Comparison of ENCODE assay signal across 8 cellular contexts in the genomic region with DNA sequence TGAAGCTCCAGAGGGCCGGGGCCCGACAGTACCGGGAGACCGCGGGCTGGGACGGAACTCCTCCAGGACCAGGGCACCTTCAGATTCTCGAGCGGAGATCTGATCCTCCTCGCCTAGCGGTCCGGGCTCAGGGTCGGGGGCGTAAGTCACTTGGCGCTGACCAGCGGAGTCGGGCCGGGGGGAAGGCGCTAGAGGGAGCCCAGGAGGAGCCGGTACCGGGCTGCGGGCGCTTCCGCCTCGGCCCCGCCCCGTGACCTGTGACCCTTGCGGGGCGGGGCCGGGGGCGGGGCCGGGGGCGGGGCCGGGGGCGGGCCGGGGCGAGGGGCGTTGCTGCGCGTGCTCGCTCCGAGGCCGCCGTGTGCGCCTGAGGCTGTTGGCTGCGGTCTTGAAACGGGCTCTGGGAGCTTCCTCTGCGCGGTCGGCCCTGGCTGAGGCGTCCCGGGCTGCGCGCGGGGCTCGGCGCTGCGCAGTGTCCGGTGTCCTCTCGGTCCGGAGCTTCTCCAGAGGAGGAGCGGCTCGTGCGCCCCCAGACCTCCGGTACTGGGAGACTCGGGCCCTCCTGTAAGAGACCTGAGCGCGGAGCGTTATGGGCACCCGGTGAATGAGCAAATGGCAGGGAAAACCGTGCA. TPM values are rescaled to one million over a fixed set of nuclear protein-coding genes. Genes with fewer than 3 reads are reported as not detected.
DNase-seq lines count a peak whose midpoint lies in the region; ATAC-seq and TF ChIP-seq lines count a peak whose summit lies in the region.

A gene (minus strand): TSS at position 239 of the 629 bp plus-strand sequence. CDS start 373 bp downstream, outside the sequence.

- H3K79me1 ChIP-seq in IMR-90 (ENCODE audit: low read depth in 1 of 2, low read length in 2 of 2) = peaks cover 6 to 24% of the 10 kb centered on the region in 2 experiments; a peak in 2 of 4 replicates

- in situ Hi-C loops in IMR-90 (cut with MboI; ENCODE audit: low sequenced_read_pairs) = no loop called here

- peak within 1 kb of the TSS; percentile 73 for H4K91ac ChIP-seq in IMR-90 (ENCODE audit: insufficient read depth, low read depth, low read length)

- H2BK15ac ChIP-seq in IMR-90 (ENCODE audit: low read depth, low read length) = peak within 1 kb of the TSS; percentile 65; the same call in 1 of the 3 replicates

- TF ChIP-seq CTCF in IMR-90 (conservative IDR thresholded peaks at IDR 0.05; ENCODE audit: low read depth, low read length) = peak; percentile 43

- peak within 1 kb of the TSS; percentile 93 for H3K14ac ChIP-seq in IMR-90 (replicated peaks; ENCODE audit: low read depth, low read length)

- 0 out of 2 replicates have a peak within 1 kb of the TSS, but pooled peaks have one; percentile 5 for H3K18ac ChIP-seq in IMR-90 (ENCODE audit: low read depth, low read length)

- DNase-seq in DMS 273 (lab: John Stamatoyannopoulos, UW; ENCODE audit: unreplicated experiment) (peak; percentile 81), IMR-90 (peak; percentile 81), SJCRH30 (peak; percentile 57 to 59), germinal center (ENCODE audit: low spot score) (peak; percentile 84), nucleus accumbens (lab: John Stamatoyannopoulos, UW) (peak in 52 of 56 donors; percentile 42 to 92 (median 76)), superior temporal gyrus (ENCODE audit: extremely low spot score) (peak; percentile 73)
- peak; percentile 27 to 66 (median 56) for DNase-seq in activated naive CD4-positive, alpha-beta T cell (lab: John Stamatoyannopoulos, UW)

- peak within 1 kb of the TSS; percentile 92 for H2AK9ac ChIP-seq in IMR-90 (replicated peaks; ENCODE audit: low read depth, low read length, poor library complexity)

- peak within 1 kb of the TSS; percentile 100 for H2AFZ ChIP-seq in IMR-90 (replicated peaks; ENCODE audit: low read length, poor library complexity)

- WGBS in IMR-90 (ENCODE audit: extremely low coverage in 2 of 2, insufficient read length in 1 of 2), 2 experiments = 5% methylated on average over 25 of the region's 70 CpGs; no CpG with 5 or more reads in 1 of the 2 experiments

- dilution Hi-C loops in IMR-90 (cut with HindIII; ENCODE audit: low sequenced_read_pairs, unreplicated experiment) = no loop called here

- peak within 1 kb of the TSS; percentile 95 for H3K4me2 ChIP-seq in IMR-90 (ENCODE audit: low read depth, low read length)

- no TSS peak for BruUV-seq in IMR-90 (replicated peaks; lab: Mats Ljungman, UMichigan)

- peak within 1 kb of the TSS; percentile 98 for H2AK5ac ChIP-seq in IMR-90 (ENCODE audit: low read depth, low read length)

- peaks cover 9% of the 10 kb centered on the region; the same call in 1 of the 2 replicates for H3K4me1 ChIP-seq in IMR-90 (ENCODE audit: control insufficient read depth, insufficient read depth, low read length)
- 0 out of 2 replicates have a peak, but pooled peaks cover 1% of the 10 kb centered on the region for H3K4me1 ChIP-seq in SJCRH30

- 0 out of 2 replicates have a peak, but pooled peaks cover 4% of the 10 kb centered on the region for H4K20me1 ChIP-seq in IMR-90 (ENCODE audit: insufficient read depth, low read length)

- H3K4ac ChIP-seq in IMR-90 (ENCODE audit: low read depth, low read length) = peak within 1 kb of the TSS; percentile 87

- peaks cover 2% of the 10 kb centered on the region; the same call in 1 of the 2 replicates for H3K36me3 ChIP-seq in IMR-90 (ENCODE audit: control insufficient read depth, insufficient read depth, low read length)
- no peaks in the 10 kb centered on the region for H3K36me3 ChIP-seq in SJCRH30

- H2BK120ac ChIP-seq in IMR-90 (ENCODE audit: low read depth, low read length) = no peak within 1 kb of the TSS

- H3K56ac ChIP-seq in IMR-90 (ENCODE audit: extremely low read depth, insufficient read depth, low read length) = peak within 1 kb of the TSS; percentile 51

- H3K27me3 ChIP-seq in IMR-90 (ENCODE audit: control insufficient read depth, insufficient read depth, low read length) (peaks cover 2% of the 10 kb centered on the region), SJCRH30 (no peaks in the 10 kb centered on the region)

- H4K5ac ChIP-seq in IMR-90 (ENCODE audit: low read depth, low read length) = peak within 1 kb of the TSS; percentile 4

- no peak for TF ChIP-seq POLR2A in IMR-90 (IDR thresholded peaks at IDR 0.05; ENCODE audit: low read depth, low read length)

- TF ChIP-seq RAD21 in IMR-90 (IDR thresholded peaks at IDR 0.05; ENCODE audit: low read length) = peak; percentile 42

- H3K27ac ChIP-seq in IMR-90 (ENCODE audit: insufficient read depth, low read length) (peak within 1 kb of the TSS; percentile 75), SJCRH30 (no peak within 1 kb of the TSS)

- peak within 1 kb of the TSS; percentile 92 for H3K23ac ChIP-seq in IMR-90 (ENCODE audit: low read depth, low read length)

- CTCF ChIA-PET in IMR-90 (lab: Yijun Ruan, JAX) = interaction anchor here (0.5 to 0.6 kb wide), 2 partner anchors 39 to 203 kb away, joined by 3 to 4 read pairs; no protein-coding TSS in a partner anchor

- H3K4me3 ChIP-seq in IMR-90 (ENCODE audit: insufficient read depth, low read depth, low read length) (peak within 1 kb of the TSS; percentile 93), SJCRH30 (peak within 1 kb of the TSS; percentile 58)

- H3K9me1 ChIP-seq in IMR-90 (ENCODE audit: insufficient read depth, low read length) = peaks cover 9% of the 10 kb centered on the region

- POLR2A ChIA-PET in IMR-90 (lab: Charles Lee; ENCODE audit: unreplicated experiment) = no interaction called here

- H2BK20ac ChIP-seq in IMR-90 (ENCODE audit: low read depth, low read length) = no peak within 1 kb of the TSS

- peak within 1 kb of the TSS; percentile 59 to 89; a peak in 3 of 4 replicates for H4K8ac ChIP-seq in IMR-90 (ENCODE audit: low read depth in 2 of 2, low read length in 2 of 2)

- H3K9me3 ChIP-seq in IMR-90 (ENCODE audit: control insufficient read depth, insufficient read depth, low read length) (no peaks in the 10 kb centered on the region), SJCRH30 (replicated peaks) (no peaks in the 10 kb centered on the region)

- H2BK5ac ChIP-seq in IMR-90 (ENCODE audit: low read depth, low read length, poor library complexity, severe bottlenecking) = peak within 1 kb of the TSS; percentile 51

- peak; percentile 76 for ATAC-seq in GM21390 (IDR thresholded peaks at IDR 0.05; ENCODE audit: unreplicated experiment)
- ATAC-seq in IMR-90 (ENCODE audit: low read depth) = peak; percentile 97

- intact Hi-C loops in IMR-90 (cut with micrococcal nuclease) = loop anchor here (2.0 kb wide), 1 partner anchor 45 kb away; a partner anchor contains a TSS

- H3K9ac ChIP-seq in IMR-90 (ENCODE audit: low read depth, low read length) = peak within 1 kb of the TSS; percentile 88

TF ChIP-seq in IMR-90, 13 proteins besides CTCF, POLR2A, EP300 and RAD21:
- TF ChIP-seq CHD1 (IDR thresholded peaks at IDR 0.05; ENCODE audit: low read depth, low read length) = no peak
- peak; percentile 27; the same call in 1 of the 2 replicates for TF ChIP-seq BHLHE40 (IDR thresholded peaks at IDR 0.05; ENCODE audit: low read depth, low read length)
- TF ChIP-seq MAZ (IDR thresholded peaks at IDR 0.05; ENCODE audit: borderline replicate concordance, low read depth, low read length) = peak; percentile 40; the same call in 1 of the 2 replicates
- peak; percentile 66; the same call in 1 of the 2 replicates for TF ChIP-seq MXI1 (IDR thresholded peaks at IDR 0.05; ENCODE audit: borderline replicate concordance, low read depth, low read length)
- TF ChIP-seq, protein P1, sequence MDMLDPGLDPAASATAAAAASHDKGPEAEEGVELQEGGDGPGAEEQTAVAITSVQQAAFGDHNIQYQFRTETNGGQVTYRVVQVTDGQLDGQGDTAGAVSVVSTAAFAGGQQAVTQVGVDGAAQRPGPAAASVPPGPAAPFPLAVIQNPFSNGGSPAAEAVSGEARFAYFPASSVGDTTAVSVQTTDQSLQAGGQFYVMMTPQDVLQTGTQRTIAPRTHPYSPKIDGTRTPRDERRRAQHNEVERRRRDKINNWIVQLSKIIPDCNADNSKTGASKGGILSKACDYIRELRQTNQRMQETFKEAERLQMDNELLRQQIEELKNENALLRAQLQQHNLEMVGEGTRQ (IDR thresholded peaks at IDR 0.05; ENCODE audit: low read depth, low read length) = 0 out of 2 replicates have a peak, but pooled peaks have one; percentile 23
- TF ChIP-seq NFE2L2 (IDR thresholded peaks at IDR 0.05; ENCODE audit: low read depth, low read length) = no peak
- TF ChIP-seq FOS (IDR thresholded peaks at IDR 0.05; ENCODE audit: low read depth, low read length) = no peak
- TF ChIP-seq, protein P2, sequence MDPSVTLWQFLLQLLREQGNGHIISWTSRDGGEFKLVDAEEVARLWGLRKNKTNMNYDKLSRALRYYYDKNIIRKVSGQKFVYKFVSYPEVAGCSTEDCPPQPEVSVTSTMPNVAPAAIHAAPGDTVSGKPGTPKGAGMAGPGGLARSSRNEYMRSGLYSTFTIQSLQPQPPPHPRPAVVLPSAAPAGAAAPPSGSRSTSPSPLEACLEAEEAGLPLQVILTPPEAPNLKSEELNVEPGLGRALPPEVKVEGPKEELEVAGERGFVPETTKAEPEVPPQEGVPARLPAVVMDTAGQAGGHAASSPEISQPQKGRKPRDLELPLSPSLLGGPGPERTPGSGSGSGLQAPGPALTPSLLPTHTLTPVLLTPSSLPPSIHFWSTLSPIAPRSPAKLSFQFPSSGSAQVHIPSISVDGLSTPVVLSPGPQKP (IDR thresholded peaks at IDR 0.05; ENCODE audit: borderline replicate concordance, low read depth, low read length) = no peak
- no peak for TF ChIP-seq CEBPB (IDR thresholded peaks at IDR 0.05; ENCODE audit: low read depth, low read length)
- peak; percentile 30; the same call in 1 of the 2 replicates for TF ChIP-seq SMC3 (IDR thresholded peaks at IDR 0.05; ENCODE audit: low read depth, low read length)
- no peak for TF ChIP-seq RFX5 (IDR thresholded peaks at IDR 0.05; ENCODE audit: low read depth, low read length)
- TF ChIP-seq MAFK (IDR thresholded peaks at IDR 0.05; ENCODE audit: low read depth, low read length) = no peak
- TF ChIP-seq RCOR1 (IDR thresholded peaks at IDR 0.05; ENCODE audit: insufficient replicate concordance, low read length) = no peak
TF ChIP-seq in IMR-90: peak in this region for 5.

RNA-seq across cellular contexts. Expression of the gene that starts here (rescaled TPM):
- total RNA-seq in IMR-90 (2012; rRNA removed) = 3.1 and 3.4 TPM in 2 replicates
- polyA plus RNA-seq in IMR-90 (2012; rRNA removed) = 24.2 and 30.0 TPM in 2 replicates
- 18.3 and 26.7 TPM in 2 replicates for polyA plus RNA-seq in IMR-90 (2012; cell fraction: cytosol; rRNA removed)
- polyA plus RNA-seq in IMR-90 (2012; cell fraction: nucleus; rRNA removed; ENCODE audit: low replicate concordance) = 71.9 and 207 TPM in 2 replicates
- 1.8 TPM in 2 replicates for total RNA-seq in SJCRH30 (2014; rRNA removed; shearing (Covaris generic))
